Comparison of ENCODE assay signal across 1 cellular context in the genomic region with DNA sequence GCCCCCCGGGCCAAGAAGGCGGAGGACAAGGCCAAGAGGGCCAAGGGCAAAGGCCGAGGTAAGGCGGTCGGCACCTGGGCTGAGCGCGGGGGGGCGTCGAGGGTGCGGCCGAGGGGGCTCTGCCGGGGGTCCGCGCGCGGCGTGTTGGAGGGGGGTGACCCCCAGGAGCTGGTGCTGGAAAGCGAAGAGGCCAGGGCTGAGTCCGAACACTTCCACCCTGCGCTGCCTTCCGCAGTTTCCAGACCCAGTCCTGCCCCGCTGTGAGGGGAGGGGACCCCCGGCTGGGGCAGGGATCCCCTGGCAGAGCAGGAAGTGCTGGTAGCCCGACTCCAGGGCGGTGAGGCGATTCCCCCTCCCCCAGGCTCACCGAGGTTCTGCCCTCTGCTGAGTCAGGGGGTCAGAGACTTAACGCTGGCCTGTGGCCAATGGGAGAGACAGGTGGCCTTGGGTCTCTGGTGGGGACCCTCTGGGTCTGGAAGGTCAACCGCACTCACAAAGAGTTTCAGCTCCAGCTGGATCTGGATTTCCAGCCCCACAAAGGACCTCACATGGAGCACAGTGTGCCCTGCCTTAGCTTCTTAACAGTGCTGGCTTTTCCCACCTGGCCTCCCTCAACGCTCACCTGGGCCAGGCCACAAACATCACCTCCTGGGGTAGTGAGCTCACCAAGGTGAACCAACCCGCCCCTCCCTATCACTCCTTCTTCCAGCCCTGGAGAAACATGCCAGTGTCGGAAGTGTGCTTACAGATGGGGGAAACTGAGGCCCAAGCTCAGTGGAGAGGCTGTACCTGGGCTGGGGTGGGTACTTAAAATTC.
TF ChIP-seq lines count a peak whose summit lies in the region.

No MANE protein-coding gene starts in this region.

TF ChIP-seq in HepG2, 621 proteins besides CTCF, POLR2A, EP300 and RAD21 (continued from another document and continues in another):
- TF ChIP-seq, protein P1, sequence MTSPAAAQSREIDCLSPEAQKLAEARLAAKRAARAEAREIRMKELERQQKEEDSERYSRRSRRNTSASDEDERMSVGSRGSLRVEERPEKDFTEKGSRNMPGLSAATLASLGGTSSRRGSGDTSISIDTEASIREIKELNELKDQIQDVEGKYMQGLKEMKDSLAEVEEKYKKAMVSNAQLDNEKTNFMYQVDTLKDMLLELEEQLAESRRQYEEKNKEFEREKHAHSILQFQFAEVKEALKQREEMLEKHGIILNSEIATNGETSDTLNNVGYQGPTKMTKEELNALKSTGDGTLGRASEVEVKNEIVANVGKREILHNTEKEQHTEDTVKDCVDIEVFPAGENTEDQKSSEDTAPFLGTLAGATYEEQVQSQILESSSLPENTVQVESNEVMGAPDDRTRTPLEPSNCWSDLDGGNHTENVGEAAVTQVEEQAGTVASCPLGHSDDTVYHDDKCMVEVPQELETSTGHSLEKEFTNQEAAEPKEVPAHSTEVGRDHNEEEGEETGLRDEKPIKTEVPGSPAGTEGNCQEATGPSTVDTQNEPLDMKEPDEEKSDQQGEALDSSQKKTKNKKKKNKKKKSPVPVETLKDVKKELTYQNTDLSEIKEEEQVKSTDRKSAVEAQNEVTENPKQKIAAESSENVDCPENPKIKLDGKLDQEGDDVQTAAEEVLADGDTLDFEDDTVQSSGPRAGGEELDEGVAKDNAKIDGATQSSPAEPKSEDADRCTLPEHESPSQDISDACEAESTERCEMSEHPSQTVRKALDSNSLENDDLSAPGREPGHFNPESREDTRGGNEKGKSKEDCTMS (CRISPR knock-in tag; conservative IDR thresholded peaks at IDR 0.05): no peak
- TF ChIP-seq KLF16 (CRISPR knock-in tag; IDR thresholded peaks at IDR 0.05) (0 out of 4 replicates have a peak, but pooled peaks of 1 of the 2 experiments have one; percentile 37), ZNF354B (CRISPR knock-in tag; IDR thresholded peaks at IDR 0.05) (no peak), HOXA9 (CRISPR knock-in tag; IDR thresholded peaks at IDR 0.05; ENCODE audit: borderline replicate concordance) (no peak), ZNF567 (CRISPR knock-in tag; IDR thresholded peaks at IDR 0.05; ENCODE audit: borderline replicate concordance) (no peak), POLR2G (IDR thresholded peaks at IDR 0.05; ENCODE audit: low read depth, low read length) (peak; percentile 54; the same call in 1 of the 2 replicates), SALL1 (CRISPR knock-in tag; IDR thresholded peaks at IDR 0.05) (peak; percentile 10; the same call in 1 of the 2 replicates), ZNF609 (CRISPR knock-in tag; IDR thresholded peaks at IDR 0.05; ENCODE audit: borderline replicate concordance) (no peak), ZNF652 (CRISPR knock-in tag; IDR thresholded peaks at IDR 0.05; ENCODE audit: borderline replicate concordance, low read depth) (no peak), ZNF691 (CRISPR knock-in tag; IDR thresholded peaks at IDR 0.05; ENCODE audit: borderline replicate concordance, low read depth) (0 out of 2 replicates have a peak, but pooled peaks have one; percentile 24), CAMTA2 (CRISPR knock-in tag; IDR thresholded peaks at IDR 0.05; ENCODE audit: borderline replicate concordance) (no peak), SMAD1 (CRISPR knock-in tag; IDR thresholded peaks at IDR 0.05; ENCODE audit: borderline replicate concordance, low read depth) (no peak), ZBTB25 (CRISPR knock-in tag; IDR thresholded peaks at IDR 0.05) (no peak), U2AF1 (optimal IDR thresholded peaks at IDR 0.05; ENCODE audit: low read depth, low read length) (no peak), ZNF136 (CRISPR knock-in tag; IDR thresholded peaks at IDR 0.05; ENCODE audit: low read depth) (no peak), ZNF564 (CRISPR knock-in tag; IDR thresholded peaks at IDR 0.05) (peak; percentile 58; the same call in 1 of the 2 replicates), ZNF746 (CRISPR knock-in tag; IDR thresholded peaks at IDR 0.05) (no peak; the same call in none of the 2 replicates), SRY (CRISPR knock-in tag; IDR thresholded peaks at IDR 0.05) (0 out of 2 replicates have a peak, but pooled peaks have one; percentile 21), NFE2L2 (IDR thresholded peaks at IDR 0.05; ENCODE audit: low read length) (no peak), ZNF543 (CRISPR knock-in tag; IDR thresholded peaks at IDR 0.05) (no peak), ZNF670 (CRISPR knock-in tag; IDR thresholded peaks at IDR 0.05; ENCODE audit: borderline replicate concordance) (0 out of 2 replicates have a peak, but pooled peaks have one; percentile 34), TFE3 (CRISPR knock-in tag; IDR thresholded peaks at IDR 0.05) (no peak), IRF2 (CRISPR knock-in tag; IDR thresholded peaks at IDR 0.05) (no peak), ZBTB26 (CRISPR knock-in tag; IDR thresholded peaks at IDR 0.05; ENCODE audit: borderline replicate concordance) (no peak; the same call in none of the 2 replicates), ZNF510 (CRISPR knock-in tag; IDR thresholded peaks at IDR 0.05; ENCODE audit: low read depth) (no peak), ZSCAN20 (CRISPR knock-in tag; IDR thresholded peaks at IDR 0.05; ENCODE audit: borderline replicate concordance) (no peak), GTF3A (CRISPR knock-in tag; conservative IDR thresholded peaks at IDR 0.05) (no peak), CSRNP1 (CRISPR knock-in tag; IDR thresholded peaks at IDR 0.05) (no peak), ZNF432 (CRISPR knock-in tag; IDR thresholded peaks at IDR 0.05; ENCODE audit: borderline replicate concordance) (no peak), HDAC2 (CRISPR knock-in tag; IDR thresholded peaks at IDR 0.05) (no peak), ZKSCAN5 (CRISPR knock-in tag; IDR thresholded peaks at IDR 0.05) (no peak; the same call in none of the 2 replicates), ZMYM3 (CRISPR knock-in tag; IDR thresholded peaks at IDR 0.05) (no peak), ZNF235 (CRISPR knock-in tag; IDR thresholded peaks at IDR 0.05; ENCODE audit: borderline replicate concordance) (no peak)
- TF ChIP-seq, protein P2, sequence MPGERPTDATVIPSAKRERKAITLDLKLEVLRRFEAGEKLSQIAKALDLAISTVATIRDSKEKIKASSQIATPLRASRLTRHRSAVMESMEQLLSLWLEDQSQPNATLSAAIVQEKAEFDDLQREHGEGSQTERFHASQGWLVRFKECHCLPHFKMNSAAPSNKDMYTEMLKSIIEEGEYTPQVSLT (CRISPR knock-in tag; IDR thresholded peaks at IDR 0.05; ENCODE audit: borderline replicate concordance, low read depth): no peak; the same call in 1 of the 2 replicates
- TF ChIP-seq, protein P3, sequence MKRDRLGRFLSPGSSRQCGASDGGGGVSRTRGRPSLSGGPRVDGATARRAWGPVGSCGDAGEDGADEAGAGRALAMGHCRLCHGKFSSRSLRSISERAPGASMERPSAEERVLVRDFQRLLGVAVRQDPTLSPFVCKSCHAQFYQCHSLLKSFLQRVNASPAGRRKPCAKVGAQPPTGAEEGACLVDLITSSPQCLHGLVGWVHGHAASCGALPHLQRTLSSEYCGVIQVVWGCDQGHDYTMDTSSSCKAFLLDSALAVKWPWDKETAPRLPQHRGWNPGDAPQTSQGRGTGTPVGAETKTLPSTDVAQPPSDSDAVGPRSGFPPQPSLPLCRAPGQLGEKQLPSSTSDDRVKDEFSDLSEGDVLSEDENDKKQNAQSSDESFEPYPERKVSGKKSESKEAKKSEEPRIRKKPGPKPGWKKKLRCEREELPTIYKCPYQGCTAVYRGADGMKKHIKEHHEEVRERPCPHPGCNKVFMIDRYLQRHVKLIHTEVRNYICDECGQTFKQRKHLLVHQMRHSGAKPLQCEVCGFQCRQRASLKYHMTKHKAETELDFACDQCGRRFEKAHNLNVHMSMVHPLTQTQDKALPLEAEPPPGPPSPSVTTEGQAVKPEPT (CRISPR knock-in tag; IDR thresholded peaks at IDR 0.05; ENCODE audit: low read depth): no peak
- TF ChIP-seq, protein P4, sequence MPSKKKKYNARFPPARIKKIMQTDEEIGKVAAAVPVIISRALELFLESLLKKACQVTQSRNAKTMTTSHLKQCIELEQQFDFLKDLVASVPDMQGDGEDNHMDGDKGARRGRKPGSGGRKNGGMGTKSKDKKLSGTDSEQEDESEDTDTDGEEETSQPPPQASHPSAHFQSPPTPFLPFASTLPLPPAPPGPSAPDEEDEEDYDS (CRISPR knock-in tag; IDR thresholded peaks at IDR 0.05): peak; percentile 29; the same call in 1 of the 2 replicates
